ENCODE assay signal across 8 cellular contexts in the genomic region with DNA sequence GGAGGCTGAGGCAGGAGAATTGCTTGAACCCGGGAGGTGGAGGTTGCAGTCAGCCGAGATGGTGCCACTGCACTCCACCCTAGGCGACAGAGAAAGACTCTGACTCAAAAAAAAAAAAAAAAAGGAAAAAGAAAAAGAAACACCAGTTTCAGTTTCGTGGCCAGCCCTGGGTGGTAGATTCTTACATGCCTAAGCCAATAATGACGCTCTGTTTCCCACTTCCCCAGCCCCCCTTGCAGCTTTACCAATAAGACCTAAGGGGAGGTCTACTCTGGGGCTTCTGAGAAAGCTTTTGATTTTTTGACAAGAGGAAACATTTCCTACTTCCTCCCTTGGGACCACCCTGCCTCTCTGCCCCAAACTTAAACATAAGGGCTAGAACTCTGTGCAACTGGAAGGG. TPM values are rescaled to one million over a fixed set of nuclear protein-coding genes. Genes with fewer than 3 reads are reported as not detected.
A peak's percentile ranks its signal among the peaks of the same experiment; 100 is the strongest.
DNase-seq lines count a peak whose midpoint lies in the region; ATAC-seq and TF ChIP-seq lines count a peak whose summit lies in the region.

No MANE protein-coding gene starts in this region.

- peaks cover 3% of the 10 kb centered on the region; the same call in 1 of the 2 replicates for H3F3A ChIP-seq in Loucy (ENCODE audit: low read depth)

- peak overlapping the region; percentile 51 for H3K4me3 ChIP-seq in Loucy (ENCODE audit: low read length, poor library complexity, severe bottlenecking)
- peak overlapping the region in 1 of 8 donors; percentile 27 for H3K4me3 ChIP-seq in spleen

- peaks cover 17% of the 10 kb centered on the region for H3K4me1 ChIP-seq in Loucy (ENCODE audit: insufficient read depth, low read length, poor library complexity, severe bottlenecking)
- peaks cover 13 to 75% (median 52%) of the 10 kb centered on the region in 6 donors for H3K4me1 ChIP-seq in spleen

- H3K79me2 ChIP-seq in Loucy (ENCODE audit: insufficient read depth, low read length), result no peaks in the 10 kb centered on the region

- H3K9me2 ChIP-seq in Loucy (replicated peaks; ENCODE audit: low read depth, low read length), result no peaks in the 10 kb centered on the region

- H3K36me3 Mint-ChIP-seq in activated T-cell treated with anti-CD3 and anti-CD28 coated beads, Interleukin-2, amount 50 U/mL, for 4 hours (ENCODE audit: insufficient read depth), result no peaks in the 10 kb centered on the region

- H3K27me3 ChIP-seq in Loucy (ENCODE audit: insufficient read depth, low read length, poor library complexity, severe bottlenecking) (no peaks in the 10 kb centered on the region), spleen (replicated peaks in 1 of 7) (no peaks in the 10 kb centered on the region)

- H3K9ac ChIP-seq in Loucy (ENCODE audit: low read depth, low read length, poor library complexity, severe bottlenecking), result peak overlapping the region; percentile 56

- 2 to 11% (median 9%) methylated on average over 5 of the region's 5 CpGs for WGBS in spleen, 5 donors

- H2AFZ ChIP-seq in Loucy (ENCODE audit: low read length), result peak overlapping the region; percentile 91

- peaks cover 42% of the 10 kb centered on the region for H3K4me1 Mint-ChIP-seq in activated T-cell treated with anti-CD3 and anti-CD28 coated beads, Interleukin-2, amount 50 U/mL, for 4 hours (ENCODE audit: low read depth)

- ATAC-seq in GM18517 (IDR thresholded peaks at IDR 0.05; ENCODE audit: unreplicated experiment), result peak; percentile 63
- ATAC-seq in activated T-cell treated with anti-CD3 and anti-CD28 coated beads, Interleukin-2, amount 50 U/mL, for 4 hours, result peak; percentile 83 to 84

- peak overlapping the region; percentile 27 for H3K4me3 Mint-ChIP-seq in activated T-cell treated with anti-CD3 and anti-CD28 coated beads, Interleukin-2, amount 50 U/mL, for 4 hours

- intact Hi-C loops in spleen (cut with DNase I; ENCODE audit: low total_unique reads), result no loop called here

- H3K4me2 ChIP-seq in Loucy (ENCODE audit: low read depth, low read length, poor library complexity, severe bottlenecking), result peak overlapping the region; percentile 55

- H3K9me3 Mint-ChIP-seq in activated T-cell treated with anti-CD3 and anti-CD28 coated beads, Interleukin-2, amount 50 U/mL, for 4 hours, result no peaks in the 10 kb centered on the region

- no peaks in the 10 kb centered on the region for H4K20me1 ChIP-seq in Loucy (ENCODE audit: insufficient read depth, low read length, poor library complexity, severe bottlenecking)

- H3K27me3 Mint-ChIP-seq in activated T-cell treated with anti-CD3 and anti-CD28 coated beads, Interleukin-2, amount 50 U/mL, for 4 hours (ENCODE audit: low read depth), result no peaks in the 10 kb centered on the region

- DNase-seq in activated T-cell treated with anti-CD3 and anti-CD28 coated beads, Interleukin-2, amount 50 U/mL, for 4 hours, result peak; percentile 53
- peak; percentile 81 for DNase-seq in spleen
- no peak for DNase-seq in NCI-H2227 treated with DMSO at 0.1 percent for 48 hours (lab: John Stamatoyannopoulos, UW)
- no peak for DNase-seq in GM10266 (ENCODE audit: extremely low spot score)
- DNase-seq in LoVo (ENCODE audit: low spot score), result no peak
- DNase-seq in DMS153 (lab: John Stamatoyannopoulos, UW), result no peak

- no peak for TF ChIP-seq CTCF in Loucy (conservative IDR thresholded peaks at IDR 0.05; ENCODE audit: low read length)
- TF ChIP-seq CTCF in spleen (IDR thresholded peaks at IDR 0.05 in 8 of 11, conservative IDR thresholded peaks at IDR 0.05 in 3 of 11), result no peak
- TF ChIP-seq CTCF in GM10266 (IDR thresholded peaks at IDR 0.05; ENCODE audit: control insufficient read depth, insufficient read depth, low read depth, missing control alignments), result no peak

- TF ChIP-seq POLR2A in spleen (IDR thresholded peaks at IDR 0.05), result no peak

- no peaks in the 10 kb centered on the region for H3K36me3 ChIP-seq in Loucy (ENCODE audit: insufficient read depth, low read length)
- no peaks in the 10 kb centered on the region for H3K36me3 ChIP-seq in spleen

- peak overlapping the region; percentile 32 to 79 (median 67) for H3K27ac ChIP-seq in spleen

- no peaks in the 10 kb centered on the region for H3K9me3 ChIP-seq in Loucy (ENCODE audit: insufficient read depth, low read depth, low read length)
- no peaks in the 10 kb centered on the region for H3K9me3 ChIP-seq in spleen

RNA-seq across cellular contexts. Expression of a gene that starts 30.0 kb away (rescaled TPM):
- total RNA-seq in activated T-cell treated with anti-CD3 and anti-CD28 coated beads, Interleukin-2, amount 50 U/mL, for 4 hours, result 10 to 100 TPM; 13.8 to 22.3 (median 19.0) TPM
- total RNA-seq in spleen, result 100 to 1,000 TPM in 4 of 7 donors, 10 to 100 TPM in 3; 63.7 to 135 (median 100) TPM
- 10 to 100 TPM in 1 of 3 donors, 1 to 10 TPM in 2; 6.4 to 11.6 (median 10.0) TPM for polyA plus RNA-seq in spleen

Comparison
In these comparisons a context has a peak if more than half of its experiments do, and no peak if none do; other contexts are left out.
1. DNase-seq: peak in activated T-cell treated with anti-CD3 and anti-CD28 coated beads, Interleukin-2, amount 50 U/mL, for 4 hours (single experiment) and spleen (single experiment); none in NCI-H2227 treated with DMSO at 0.1 percent for 48 hours (single experiment), GM10266 (single experiment), LoVo (single experiment) and DMS153 (single experiment).